ENCODE assay signal across 1 cellular context in the genomic region with DNA sequence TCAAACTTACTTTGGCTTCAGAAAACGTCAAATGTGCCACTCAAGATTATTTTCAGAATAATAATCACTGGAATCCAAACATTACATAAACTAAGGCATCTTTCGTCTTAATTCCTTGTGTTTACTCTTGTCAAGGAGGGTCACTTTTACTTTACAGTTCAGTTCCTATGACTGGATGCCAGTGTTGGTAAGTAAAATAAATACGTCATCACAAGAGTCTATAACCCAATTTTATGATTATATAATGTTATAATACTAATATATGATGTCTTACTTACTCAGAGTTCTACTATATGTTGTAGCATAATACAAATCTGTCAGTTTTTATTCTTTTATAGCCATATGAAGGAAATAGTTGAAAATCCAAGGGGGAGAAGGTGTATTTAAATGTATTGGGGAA.
TF ChIP-seq lines count a peak whose summit lies in the region.

No MANE protein-coding gene starts in this region.

TF ChIP-seq in HEK293T, 16 proteins besides CTCF, POLR2A, EP300 and RAD21 (continued from another document):
- TF ChIP-seq BHLHE40 (IDR thresholded peaks at IDR 0.05; ENCODE audit: borderline replicate concordance) (no peak), NFRKB (IDR thresholded peaks at IDR 0.05) (no peak)
